Comparison of ENCODE assay signal across 8 cellular contexts in genomic region chr19:47156861-47157454, GRCh38. TPM values are rescaled to one million over a fixed set of nuclear protein-coding genes. Genes with fewer than 3 reads are reported as not detected.
DNase-seq lines count a peak whose midpoint lies in the region; ATAC-seq and TF ChIP-seq lines count a peak whose summit lies in the region.

No MANE protein-coding gene starts in this region.

- intact Hi-C loops in activated CD8-positive, alpha-beta T cell treated with anti-CD3 and anti-CD28 coated beads for 36 hours (cut with micrococcal nuclease), result loop anchor here (10.0 kb wide), 1 partner anchor 88 kb away; no protein-coding TSS in a partner anchor
- intact Hi-C loops in left colon (cut with DNase I, micrococcal nuclease), result no loop called here

- TF ChIP-seq CTCF in activated CD8-positive, alpha-beta T cell treated with anti-CD3 and anti-CD28 coated beads for 36 hours (IDR thresholded peaks at IDR 0.05), result no peak
- TF ChIP-seq CTCF in type B pancreatic cell (conservative IDR thresholded peaks at IDR 0.05), result no peak

- no peaks in the 10 kb centered on the region for H3K27me3 Mint-ChIP-seq in activated naive CD4-positive, alpha-beta T cell treated with anti-CD3 and anti-CD28 coated beads, Interleukin-2, amount 10 ng/mL, durations not matched to agents 7 days and 5 days
- no peaks in the 10 kb centered on the region for H3K27me3 Mint-ChIP-seq in activated CD8-positive, alpha-beta T cell treated with anti-CD3 and anti-CD28 coated beads for 36 hours
- H3K27me3 Mint-ChIP-seq in type B pancreatic cell, result no peaks in the 10 kb centered on the region

- peak overlapping the region; percentile 67 for H3K4me3 Mint-ChIP-seq in activated naive CD4-positive, alpha-beta T cell treated with anti-CD3 and anti-CD28 coated beads, Interleukin-2, amount 10 ng/mL, durations not matched to agents 7 days and 5 days
- H3K4me3 Mint-ChIP-seq in activated CD8-positive, alpha-beta T cell treated with anti-CD3 and anti-CD28 coated beads for 36 hours, result peak overlapping the region; percentile 25
- peak overlapping the region; percentile 29 for H3K4me3 Mint-ChIP-seq in type B pancreatic cell

- DNase-seq in activated naive CD4-positive, alpha-beta T cell treated with anti-CD3 and anti-CD28 coated beads, Interleukin-2, amount 10 ng/mL, durations not matched to agents 7 days and 5 days, result peak; percentile 29
- DNase-seq in activated naive CD4-positive, alpha-beta T cell (lab: John Stamatoyannopoulos, UW), result no peak
- peak; percentile 36 for DNase-seq in activated CD8-positive, alpha-beta T cell treated with anti-CD3 and anti-CD28 coated beads for 36 hours
- no peak for DNase-seq in left colon
- no peak for DNase-seq in type B pancreatic cell (ENCODE audit: extremely low spot score, unreplicated experiment)
- no peak for DNase-seq in OCI-M2 (lab: John Stamatoyannopoulos, UW; ENCODE audit: unreplicated experiment)
- no peak for DNase-seq in hypothalamus (lab: John Stamatoyannopoulos, UW)
- DNase-seq in iPS-NIHi7 (ENCODE audit: extremely low spot score), result no peak

- H3K9me3 Mint-ChIP-seq in activated naive CD4-positive, alpha-beta T cell treated with anti-CD3 and anti-CD28 coated beads, Interleukin-2, amount 10 ng/mL, durations not matched to agents 7 days and 5 days, result no peaks in the 10 kb centered on the region
- H3K9me3 Mint-ChIP-seq in activated CD8-positive, alpha-beta T cell treated with anti-CD3 and anti-CD28 coated beads for 36 hours, result no peaks in the 10 kb centered on the region
- H3K9me3 Mint-ChIP-seq in type B pancreatic cell, result no peaks in the 10 kb centered on the region

- CTCF ChIA-PET in activated naive CD4-positive, alpha-beta T cell treated with anti-CD3 and anti-CD28 coated beads, Interleukin-2, amount 10 ng/mL, durations not matched to agents 7 days and 5 days (lab: Charles Lee), result interaction anchor here (1.0 to 3.9 kb wide), 8 partner anchors 9 to 91 kb away, joined by 3 to 37 read pairs (median 7); no protein-coding TSS in a partner anchor
- CTCF ChIA-PET in activated CD8-positive, alpha-beta T cell treated with anti-CD3 and anti-CD28 coated beads for 36 hours (lab: Charles Lee), result interaction anchor here (0.8 to 9.8 kb wide), 13 partner anchors 8 to 144 kb away, joined by 3 to 82 read pairs (median 6); partner anchors contain the start of gene SAE1

- peaks cover 67% of the 10 kb centered on the region for H3K4me1 Mint-ChIP-seq in activated naive CD4-positive, alpha-beta T cell treated with anti-CD3 and anti-CD28 coated beads, Interleukin-2, amount 10 ng/mL, durations not matched to agents 7 days and 5 days
- H3K4me1 Mint-ChIP-seq in activated CD8-positive, alpha-beta T cell treated with anti-CD3 and anti-CD28 coated beads for 36 hours (ENCODE audit: low read depth), result peaks cover 62% of the 10 kb centered on the region
- H3K4me1 Mint-ChIP-seq in type B pancreatic cell (ENCODE audit: unreplicated experiment), result peaks cover 40% of the 10 kb centered on the region

- H3K27ac Mint-ChIP-seq in activated naive CD4-positive, alpha-beta T cell treated with anti-CD3 and anti-CD28 coated beads, Interleukin-2, amount 10 ng/mL, durations not matched to agents 7 days and 5 days, result peak overlapping the region; percentile 97
- peak overlapping the region; percentile 86 for H3K27ac Mint-ChIP-seq in activated CD8-positive, alpha-beta T cell treated with anti-CD3 and anti-CD28 coated beads for 36 hours
- H3K27ac Mint-ChIP-seq in type B pancreatic cell, result peak overlapping the region; percentile 79

- peak; percentile 29 for ATAC-seq in activated CD8-positive, alpha-beta T cell treated with anti-CD3 and anti-CD28 coated beads for 36 hours
- ATAC-seq in left colon, result peak; percentile 5

- peaks cover 61% of the 10 kb centered on the region for H3K36me3 Mint-ChIP-seq in activated naive CD4-positive, alpha-beta T cell treated with anti-CD3 and anti-CD28 coated beads, Interleukin-2, amount 10 ng/mL, durations not matched to agents 7 days and 5 days
- H3K36me3 Mint-ChIP-seq in activated CD8-positive, alpha-beta T cell treated with anti-CD3 and anti-CD28 coated beads for 36 hours (ENCODE audit: low read depth), result peaks cover 67% of the 10 kb centered on the region
- H3K36me3 Mint-ChIP-seq in type B pancreatic cell, result peaks cover 28% of the 10 kb centered on the region

- POLR2A ChIA-PET in activated CD8-positive, alpha-beta T cell treated with anti-CD3 and anti-CD28 coated beads for 36 hours (lab: Charles Lee), result interaction anchor here (0.9 to 4.0 kb wide), 13 partner anchors 9 to 88 kb away, joined by 3 to 35 read pairs (median 6); partner anchors contain the start of gene ZC3H4

RNA-seq across cellular contexts. Expression of gene SAE1, which starts 26.3 kb away (rescaled TPM):
- total RNA-seq in activated CD8-positive, alpha-beta T cell treated with anti-CD3 and anti-CD28 coated beads for 36 hours, result 100 to 1,000 TPM; 125 to 127 TPM
- total RNA-seq in left colon (10 to 100 TPM; 58.4 to 60.7 TPM), type B pancreatic cell (ENCODE audit: low replicate concordance) (102 and 155 TPM in 2 replicates)

RNA-seq across cellular contexts. Expression of gene ZC3H4, which starts 43.4 kb away (rescaled TPM):
- 10 to 100 TPM; 68.5 to 70.2 TPM for total RNA-seq in activated CD8-positive, alpha-beta T cell treated with anti-CD3 and anti-CD28 coated beads for 36 hours
- total RNA-seq in left colon (10 to 100 TPM; 45.8 to 47.0 TPM), type B pancreatic cell (ENCODE audit: low replicate concordance) (59.9 and 71.4 TPM in 2 replicates)

Comparison
In these comparisons a context has a peak if more than half of its experiments do, and no peak if none do; other contexts are left out.
1. DNase-seq: peak in activated naive CD4-positive, alpha-beta T cell treated with anti-CD3 and anti-CD28 coated beads, Interleukin-2, amount 10 ng/mL, durations not matched to agents 7 days and 5 days (single experiment) and activated CD8-positive, alpha-beta T cell treated with anti-CD3 and anti-CD28 coated beads for 36 hours (single experiment); none in activated naive CD4-positive, alpha-beta T cell (0 of 4), left colon (0 of 2), type B pancreatic cell (single experiment), OCI-M2 (single experiment), hypothalamus (0 of 51) and iPS-NIHi7 (single experiment).
2. Peak in every context shown above with its lines, with median percentiles within 50 percentile points of each other: H3K27ac Mint-ChIP-seq and H3K4me3 Mint-ChIP-seq.